In the genomic region with DNA sequence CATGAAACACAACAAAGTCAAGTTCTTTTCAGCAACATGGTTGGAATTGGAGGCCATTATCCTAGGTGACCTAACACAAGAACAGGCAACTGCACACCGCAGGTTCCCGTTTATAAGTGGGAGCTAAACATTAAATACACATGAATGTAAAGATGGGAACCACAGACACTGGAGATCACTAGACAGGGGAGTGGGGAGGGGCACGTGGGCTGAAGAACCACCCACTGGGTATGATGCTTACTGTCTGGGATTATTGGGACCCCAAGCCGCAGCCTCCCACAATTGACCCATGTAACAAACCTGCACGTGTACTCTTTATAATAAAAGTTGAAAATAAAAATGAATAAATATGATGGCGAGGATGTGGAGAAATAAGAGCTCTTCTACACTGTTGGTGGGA, we compare ENCODE assay signal across 38 cellular contexts. TPM values are rescaled to one million over a fixed set of nuclear protein-coding genes. Genes with fewer than 3 reads are reported as not detected.
"Had no signal": no experiment of that assay in that cellular context is flagged by ENCODE, and none has a peak within 500 bp of the region (broad histone marks: within the 10 kb centered on the region; RNA-seq: fewer than 3 reads in every experiment).

No MANE protein-coding gene starts in this region.

- FAIRE-seq: bronchial epithelial cell, TTC549 had no signal

- H3K36me3 ChIP-seq: ascending aorta, cardiac muscle cell had no signal

- H3K9me3 ChIP-seq: ascending aorta had no signal

- H3K4me3 ChIP-seq: ascending aorta, cardiac muscle cell had no signal

- DNase-seq: activated B cell treated with CpG ODN at 0.5 μM for 24 hours; activated CD4-positive, alpha-beta memory T cell treated with anti-CD3 and anti-CD28 coated beads for 36 hours; activated CD4-positive, alpha-beta T cell treated with anti-CD3 and anti-CD28 coated beads for 4 hours; activated CD4-positive, alpha-beta T cell treated with anti-CD3 and anti-CD28 coated beads, Interleukin-2, amount 10 ng/mL, durations not matched to agents 24 days and 14 days; activated CD4-positive, alpha-beta T cell treated with anti-CD3 and anti-CD28 coated beads, Interleukin-2, amount 50 U/mL, for 1 hour; activated CD4-positive, alpha-beta T cell treated with anti-CD3 and anti-CD28 coated beads, Interleukin-2, amount 50 U/mL, for 4 hours; activated CD8-positive, alpha-beta memory T cell treated with anti-CD3 and anti-CD28 coated beads, Interleukin-2, amount 50 U/mL, for 4 hours; activated CD8-positive, alpha-beta T cell treated with anti-CD3 and anti-CD28 coated beads for 36 hours; activated gamma-delta T cell treated with Interleukin-2 at 50 U/mL for 16 hours; activated naive CD4-positive, alpha-beta T cell; activated naive CD4-positive, alpha-beta T cell treated with anti-CD3 and anti-CD28 coated beads for 36 hours; activated naive CD4-positive, alpha-beta T cell treated with anti-CD3 and anti-CD28 coated beads, Interleukin-2, amount 50 U/mL, for 16 hours; activated naive CD8-positive, alpha-beta T cell treated with anti-CD3 and anti-CD28 coated beads, Interleukin-2, amount 10 ng/mL, durations not matched to agents 7 days and 5 days; activated naive CD8-positive, alpha-beta T cell treated with anti-CD3 and anti-CD28 coated beads, Interleukin-2, amount 50 U/mL, for 24 hours; activated T-cell treated with anti-CD3 and anti-CD28 coated beads for 4 hours; activated T-cell treated with anti-CD3 and anti-CD28 coated beads, Interleukin-2, amount 50 U/mL, for 1 hour; activated T-cell treated with anti-CD3 and anti-CD28 coated beads, Interleukin-2, amount 50 U/mL, for 4 hours; activated T-cell treated with anti-CD3 and anti-CD28 coated beads, Interleukin-2, amount 50 U/mL, for 72 hours; amygdala; anterior cingulate cortex; caudate nucleus; cerebellar nuclear complex; SW 1271; T-helper 1 cell; T-helper 2 cell; T-helper 9 cell had no signal

- H3K4me3 Mint-ChIP-seq: activated B cell treated with CpG ODN at 0.5 μM for 24 hours; activated CD4-positive, alpha-beta memory T cell treated with anti-CD3 and anti-CD28 coated beads for 36 hours; activated CD4-positive, alpha-beta T cell treated with anti-CD3 and anti-CD28 coated beads, Interleukin-2, amount 10 ng/mL, durations not matched to agents 24 days and 14 days; activated CD8-positive, alpha-beta T cell treated with anti-CD3 and anti-CD28 coated beads for 36 hours; activated naive CD4-positive, alpha-beta T cell treated with anti-CD3 and anti-CD28 coated beads for 36 hours; activated naive CD8-positive, alpha-beta T cell treated with anti-CD3 and anti-CD28 coated beads, Interleukin-2, amount 10 ng/mL, durations not matched to agents 7 days and 5 days; activated naive CD8-positive, alpha-beta T cell treated with anti-CD3 and anti-CD28 coated beads, Interleukin-2, amount 50 U/mL, for 24 hours; activated T-cell treated with anti-CD3 and anti-CD28 coated beads, Interleukin-2, amount 50 U/mL, for 4 hours; activated T-cell treated with anti-CD3 and anti-CD28 coated beads, Interleukin-2, amount 50 U/mL, for 72 hours; activated T-helper 1 cell treated with anti-CD3 and anti-CD28 coated beads, Interleukin-12 subunit alpha, Interleukin-12 subunit beta, Interleukin-2, Interleukin-4 antibody, amounts not matched to agents 30 ng/mL and 10 ng/mL and 1 ng/mL, durations not matched to agents 14 hours and 24 hours and 36 hours; activated T-helper 17 cell treated with anti-CD3 and anti-CD28 coated beads, Interleukin-2, amount 50 U/mL, for 72 hours; brain; central memory CD8-positive, alpha-beta T cell; T-helper 1 cell treated with Interleukin-12 subunit alpha and Interleukin-12 subunit beta and Interleukin-4 antibody, amounts not matched to agents 30 μg/mL and 1 μg/mL, for 36 hours; T-helper 2 cell treated with Interferon-gamma antibody and Interleukin-4, amounts not matched to agents 5 μg/mL and 100 μg/mL, for 36 hours had no signal

- H3K9me3 Mint-ChIP-seq: activated B cell treated with CpG ODN at 0.5 μM for 24 hours; activated CD4-positive, alpha-beta memory T cell treated with anti-CD3 and anti-CD28 coated beads for 36 hours; activated CD4-positive, alpha-beta T cell treated with anti-CD3 and anti-CD28 coated beads, Interleukin-2, amount 10 ng/mL, durations not matched to agents 24 days and 14 days; activated CD8-positive, alpha-beta T cell treated with anti-CD3 and anti-CD28 coated beads for 36 hours; activated naive CD4-positive, alpha-beta T cell treated with anti-CD3 and anti-CD28 coated beads for 36 hours; activated naive CD4-positive, alpha-beta T cell treated with anti-CD3 and anti-CD28 coated beads, Interleukin-2, amount 50 U/mL, for 72 hours; activated naive CD8-positive, alpha-beta T cell treated with anti-CD3 and anti-CD28 coated beads, Interleukin-2, amount 10 ng/mL, durations not matched to agents 7 days and 5 days; activated naive CD8-positive, alpha-beta T cell treated with anti-CD3 and anti-CD28 coated beads, Interleukin-2, amount 50 U/mL, for 24 hours; activated T-cell treated with anti-CD3 and anti-CD28 coated beads, Interleukin-2, amount 50 U/mL, for 4 hours; activated T-cell treated with anti-CD3 and anti-CD28 coated beads, Interleukin-2, amount 50 U/mL, for 72 hours; activated T-helper 1 cell treated with anti-CD3 and anti-CD28 coated beads, Interleukin-12 subunit alpha, Interleukin-12 subunit beta, Interleukin-2, Interleukin-4 antibody, amounts not matched to agents 30 ng/mL and 10 ng/mL and 1 ng/mL, durations not matched to agents 14 hours and 24 hours and 36 hours; activated T-helper 17 cell treated with anti-CD3 and anti-CD28 coated beads, Interleukin-2, amount 50 U/mL, for 72 hours; central memory CD8-positive, alpha-beta T cell; T-helper 1 cell treated with Interleukin-12 subunit alpha and Interleukin-12 subunit beta and Interleukin-4 antibody, amounts not matched to agents 30 μg/mL and 1 μg/mL, for 36 hours; T-helper 2 cell treated with Interferon-gamma antibody and Interleukin-4, amounts not matched to agents 5 μg/mL and 100 μg/mL, for 36 hours had no signal

- H3K27me3 ChIP-seq: ascending aorta had no signal

- H3K36me3 Mint-ChIP-seq: activated CD4-positive, alpha-beta memory T cell treated with anti-CD3 and anti-CD28 coated beads for 36 hours; activated naive CD4-positive, alpha-beta T cell treated with anti-CD3 and anti-CD28 coated beads, Interleukin-2, amount 50 U/mL, for 72 hours; activated naive CD8-positive, alpha-beta T cell treated with anti-CD3 and anti-CD28 coated beads, Interleukin-2, amount 10 ng/mL, durations not matched to agents 7 days and 5 days; brain had no signal

- H3K27ac ChIP-seq: ascending aorta, cardiac muscle cell, VCaP had no signal

- H3K4me1 ChIP-seq: ascending aorta had no signal

- H3K27ac Mint-ChIP-seq: activated B cell treated with CpG ODN at 0.5 μM for 24 hours; activated CD4-positive, alpha-beta memory T cell treated with anti-CD3 and anti-CD28 coated beads for 36 hours; activated CD4-positive, alpha-beta T cell treated with anti-CD3 and anti-CD28 coated beads, Interleukin-2, amount 10 ng/mL, durations not matched to agents 24 days and 14 days; activated CD8-positive, alpha-beta T cell treated with anti-CD3 and anti-CD28 coated beads for 36 hours; activated naive CD4-positive, alpha-beta T cell treated with anti-CD3 and anti-CD28 coated beads for 36 hours; activated naive CD4-positive, alpha-beta T cell treated with anti-CD3 and anti-CD28 coated beads, Interleukin-2, amount 50 U/mL, for 72 hours; activated naive CD8-positive, alpha-beta T cell treated with anti-CD3 and anti-CD28 coated beads, Interleukin-2, amount 10 ng/mL, durations not matched to agents 7 days and 5 days; activated naive CD8-positive, alpha-beta T cell treated with anti-CD3 and anti-CD28 coated beads, Interleukin-2, amount 50 U/mL, for 24 hours; activated T-cell treated with anti-CD3 and anti-CD28 coated beads, Interleukin-2, amount 50 U/mL, for 72 hours; activated T-helper 1 cell treated with anti-CD3 and anti-CD28 coated beads, Interleukin-12 subunit alpha, Interleukin-12 subunit beta, Interleukin-2, Interleukin-4 antibody, amounts not matched to agents 30 ng/mL and 10 ng/mL and 1 ng/mL, durations not matched to agents 14 hours and 24 hours and 36 hours; activated T-helper 17 cell treated with anti-CD3 and anti-CD28 coated beads, Interleukin-2, amount 50 U/mL, for 72 hours; brain; T-helper 1 cell treated with Interleukin-12 subunit alpha and Interleukin-12 subunit beta and Interleukin-4 antibody, amounts not matched to agents 30 μg/mL and 1 μg/mL, for 36 hours; T-helper 2 cell treated with Interferon-gamma antibody and Interleukin-4, amounts not matched to agents 5 μg/mL and 100 μg/mL, for 36 hours had no signal

RNA-seq across cellular contexts. Expression of a gene that starts 8.6 kb away (rescaled TPM):
- total RNA-seq: activated B cell treated with CpG ODN at 0.5 μM for 24 hours; activated CD4-positive, alpha-beta memory T cell treated with anti-CD3 and anti-CD28 coated beads for 36 hours; activated CD4-positive, alpha-beta T cell treated with anti-CD3 and anti-CD28 coated beads, Interleukin-2, amount 10 ng/mL, durations not matched to agents 24 days and 14 days; activated CD8-positive, alpha-beta T cell treated with anti-CD3 and anti-CD28 coated beads for 36 hours; activated naive CD4-positive, alpha-beta T cell treated with anti-CD3 and anti-CD28 coated beads for 36 hours; activated naive CD4-positive, alpha-beta T cell treated with anti-CD3 and anti-CD28 coated beads, Interleukin-2, amount 50 U/mL, for 72 hours; activated naive CD8-positive, alpha-beta T cell treated with anti-CD3 and anti-CD28 coated beads, Interleukin-2, amount 10 ng/mL, durations not matched to agents 7 days and 5 days; activated T-cell treated with anti-CD3 and anti-CD28 coated beads, Interleukin-2, amount 50 U/mL, for 4 hours; activated T-cell treated with anti-CD3 and anti-CD28 coated beads, Interleukin-2, amount 50 U/mL, for 72 hours; activated T-helper 17 cell treated with anti-CD3 and anti-CD28 coated beads, Interleukin-2, amount 50 U/mL, for 72 hours; ascending aorta; cardiac muscle cell had no signal
- polyA plus RNA-seq: cardiac muscle cell had no signal

RNA-seq across cellular contexts. Expression of a gene that starts 10.3 kb away (rescaled TPM):
- total RNA-seq: activated T-helper 17 cell treated with anti-CD3 and anti-CD28 coated beads, Interleukin-2, amount 50 U/mL, for 72 hours; ascending aorta; cardiac muscle cell had no signal
- polyA plus RNA-seq: cardiac muscle cell had no signal

RNA-seq across cellular contexts. Expression of a gene that starts 32.2 kb away (rescaled TPM):
- total RNA-seq: cardiac muscle cell had no signal
- polyA plus RNA-seq: cardiac muscle cell had no signal

RNA-seq across cellular contexts. Expression of a gene that starts 33.6 kb away (rescaled TPM):
- total RNA-seq: activated B cell treated with CpG ODN at 0.5 μM for 24 hours; activated CD4-positive, alpha-beta memory T cell treated with anti-CD3 and anti-CD28 coated beads for 36 hours; activated CD4-positive, alpha-beta T cell treated with anti-CD3 and anti-CD28 coated beads, Interleukin-2, amount 10 ng/mL, durations not matched to agents 24 days and 14 days; activated CD8-positive, alpha-beta T cell treated with anti-CD3 and anti-CD28 coated beads for 36 hours; activated naive CD4-positive, alpha-beta T cell treated with anti-CD3 and anti-CD28 coated beads for 36 hours; activated naive CD8-positive, alpha-beta T cell treated with anti-CD3 and anti-CD28 coated beads, Interleukin-2, amount 10 ng/mL, durations not matched to agents 7 days and 5 days; activated T-cell treated with anti-CD3 and anti-CD28 coated beads, Interleukin-2, amount 50 U/mL, for 4 hours; activated T-cell treated with anti-CD3 and anti-CD28 coated beads, Interleukin-2, amount 50 U/mL, for 72 hours; activated T-helper 1 cell treated with anti-CD3 and anti-CD28 coated beads, Interleukin-12 subunit alpha, Interleukin-12 subunit beta, Interleukin-2, Interleukin-4 antibody, amounts not matched to agents 30 ng/mL and 10 ng/mL and 1 ng/mL, durations not matched to agents 14 hours and 24 hours and 36 hours; ascending aorta; cardiac muscle cell had no signal
- polyA plus RNA-seq: cardiac muscle cell had no signal
